8 cellular contexts compared by ENCODE assay signal in genomic region chr16:3046506-3047386, GRCh38. TPM values are rescaled to one million over a fixed set of nuclear protein-coding genes. Genes with fewer than 3 reads are reported as not detected.
A peak's percentile ranks its signal among the peaks of the same experiment; 100 is the strongest.
DNase-seq lines count a peak whose midpoint lies in the region; ATAC-seq, FAIRE-seq and TF ChIP-seq lines count a peak whose summit lies in the region.

A gene with protein sequence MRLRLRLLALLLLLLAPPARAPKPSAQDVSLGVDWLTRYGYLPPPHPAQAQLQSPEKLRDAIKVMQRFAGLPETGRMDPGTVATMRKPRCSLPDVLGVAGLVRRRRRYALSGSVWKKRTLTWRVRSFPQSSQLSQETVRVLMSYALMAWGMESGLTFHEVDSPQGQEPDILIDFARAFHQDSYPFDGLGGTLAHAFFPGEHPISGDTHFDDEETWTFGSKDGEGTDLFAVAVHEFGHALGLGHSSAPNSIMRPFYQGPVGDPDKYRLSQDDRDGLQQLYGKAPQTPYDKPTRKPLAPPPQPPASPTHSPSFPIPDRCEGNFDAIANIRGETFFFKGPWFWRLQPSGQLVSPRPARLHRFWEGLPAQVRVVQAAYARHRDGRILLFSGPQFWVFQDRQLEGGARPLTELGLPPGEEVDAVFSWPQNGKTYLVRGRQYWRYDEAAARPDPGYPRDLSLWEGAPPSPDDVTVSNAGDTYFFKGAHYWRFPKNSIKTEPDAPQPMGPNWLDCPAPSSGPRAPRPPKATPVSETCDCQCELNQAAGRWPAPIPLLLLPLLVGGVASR (plus strand): TSS chr16:3046561. CDS start chr16:3046918, 357 bp downstream.

- TF ChIP-seq CTCF in natural killer cell (IDR thresholded peaks at IDR 0.05): no peak

- DNase-seq in NCI-H226 (peak; percentile 1), natural killer cell (peak; percentile 16), HUDEP-2 (lab: John Stamatoyannopoulos, UW; ENCODE audit: unreplicated experiment in 76 of 76) (no peak), H54 (ENCODE audit: insufficient read length, low spot score) (no peak), putamen (ENCODE audit: low spot score) (no peak)
- DNase-seq in effector memory CD4-positive, alpha-beta T cell: no peak

- H3K9ac ChIP-seq in BLaER1: peak within 1 kb of the TSS; percentile 45; the same call in 1 of the 2 replicates

- H4K20me1 ChIP-seq in BLaER1: peaks cover 61% of the 10 kb centered on the region

- H3K27ac ChIP-seq in BLaER1: no peak within 1 kb of the TSS
- H3K27ac ChIP-seq in effector memory CD4-positive, alpha-beta T cell (ENCODE audit: insufficient read depth, low read length, poor library complexity, severe bottlenecking): no peak within 1 kb of the TSS

- H3K36me3 ChIP-seq in BLaER1: no peaks in the 10 kb centered on the region
- H3K36me3 ChIP-seq in effector memory CD4-positive, alpha-beta T cell (ENCODE audit: control insufficient read depth, insufficient read depth, low read length): no peaks in the 10 kb centered on the region

- peaks cover 27 to 35% of the 10 kb centered on the region in 2 donors for H3K4me1 Mint-ChIP-seq in natural killer cell

- H3K4me3 ChIP-seq in BLaER1: peak within 1 kb of the TSS; percentile 66
- H3K4me3 ChIP-seq in effector memory CD4-positive, alpha-beta T cell (ENCODE audit: insufficient read depth, low read depth, low read length, poor library complexity, severe bottlenecking): peak within 1 kb of the TSS; percentile 68

- no peaks in the 10 kb centered on the region; the same call in 1 of the 2 replicates for H3K9me3 ChIP-seq in BLaER1
- H3K9me3 ChIP-seq in effector memory CD4-positive, alpha-beta T cell (ENCODE audit: control insufficient read depth, low read length): no peaks in the 10 kb centered on the region

- no peaks in the 10 kb centered on the region for H3K36me3 Mint-ChIP-seq in natural killer cell

- no peak for FAIRE-seq in H54 (lab: Jason Lieb, UNC)

- H3K9me3 Mint-ChIP-seq in natural killer cell: no peaks in the 10 kb centered on the region

- peak within 1 kb of the TSS; percentile 99 for H3K4me2 ChIP-seq in BLaER1

- ATAC-seq in natural killer cell (peak; percentile 14 to 48 (median 47)), GM19328 (IDR thresholded peaks at IDR 0.05; ENCODE audit: unreplicated experiment) (no peak)

- H3K27ac Mint-ChIP-seq in natural killer cell: no peak within 1 kb of the TSS

- H3K4me1 ChIP-seq in BLaER1: peaks cover 42% of the 10 kb centered on the region
- peaks cover 16% of the 10 kb centered on the region for H3K4me1 ChIP-seq in effector memory CD4-positive, alpha-beta T cell (ENCODE audit: control insufficient read depth, insufficient read depth, low read length, poor library complexity, severe bottlenecking)

- intact Hi-C loops in natural killer cell (cut with micrococcal nuclease): no loop called here

- TF ChIP-seq POLR2A in H54 (IDR thresholded peaks at IDR 0.05; ENCODE audit: low read depth, low read length): no peak

- H3K4me3 Mint-ChIP-seq in natural killer cell: peak within 1 kb of the TSS; percentile 67

- peaks cover 87% of the 10 kb centered on the region for H3K27me3 ChIP-seq in BLaER1
- peaks cover 27% of the 10 kb centered on the region for H3K27me3 ChIP-seq in effector memory CD4-positive, alpha-beta T cell (replicated peaks; ENCODE audit: control insufficient read depth, insufficient read depth, low read length, poor library complexity, severe bottlenecking)

- peaks cover 24 to 30% of the 10 kb centered on the region in 2 donors for H3K27me3 Mint-ChIP-seq in natural killer cell (ENCODE audit: low read depth in 2 of 2)

RNA-seq across cellular contexts. Expression of the gene that starts here (rescaled TPM):
- 10 to 100 TPM in 1 of 3 donors, 1 to 10 TPM in 2; 2.0 to 62.2 (median 5.6) TPM for total RNA-seq in natural killer cell

Comparison
In these comparisons a context has a peak if more than half of its experiments do, and no peak if none do; other contexts are left out.
1. DNase-seq: peak in NCI-H226 (single experiment) and natural killer cell (single experiment); none in effector memory CD4-positive, alpha-beta T cell (0 of 3), HUDEP-2 (0 of 76), H54 (single experiment) and putamen (single experiment).